In the genomic region with DNA sequence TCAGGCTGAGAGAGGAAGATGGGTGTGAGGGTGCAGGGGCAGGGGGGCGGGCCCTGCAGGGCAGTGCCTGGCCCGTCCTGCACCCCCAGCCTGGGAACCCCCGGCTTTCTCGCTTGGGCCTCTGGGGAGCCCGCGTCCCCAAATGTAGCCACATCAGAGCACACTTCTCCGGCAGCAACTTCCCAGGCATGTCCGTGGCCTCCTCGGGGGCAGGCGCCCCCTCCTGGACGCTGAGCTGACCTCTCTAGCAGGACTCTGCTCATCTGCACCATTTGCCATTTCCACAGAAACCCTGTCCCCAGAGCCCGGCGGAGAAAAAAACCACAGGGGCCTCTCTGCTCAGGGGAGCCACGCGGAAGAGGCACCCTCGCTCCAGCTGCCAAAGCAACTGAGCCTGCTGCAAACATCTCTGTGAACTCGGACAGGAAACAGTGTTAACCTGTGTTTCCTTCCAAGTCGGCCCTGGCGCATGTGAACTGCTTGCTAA, we compare ENCODE assay signal across 9 cellular contexts.
A peak's percentile ranks its signal among the peaks of the same experiment; 100 is the strongest.
DNase-seq lines count a peak whose midpoint lies in the region; ATAC-seq and TF ChIP-seq lines count a peak whose summit lies in the region.
"Had no signal": no experiment of that assay in that cellular context is flagged by ENCODE, and none has a peak within 500 bp of the region (broad histone marks: within the 10 kb centered on the region; RNA-seq: fewer than 3 reads in every experiment).

No MANE protein-coding gene starts in this region.

- H3K36me3 Mint-ChIP-seq in chondrocyte (ENCODE audit: low read depth) = peaks cover 13% of the 10 kb centered on the region
- no peaks in the 10 kb centered on the region for H3K36me3 Mint-ChIP-seq in neural crest cell (ENCODE audit: low read depth)

- no peak for TF ChIP-seq POLR2A in gastrocnemius medialis (IDR thresholded peaks at IDR 0.05)

- H3K4me1 ChIP-seq in gastrocnemius medialis = no peaks in the 10 kb centered on the region

- H3K9me3 ChIP-seq in gastrocnemius medialis = no peaks in the 10 kb centered on the region
- H3K9me3 ChIP-seq: ovary had no signal

- in situ Hi-C loops in gastrocnemius medialis (cut with MboI; ENCODE audit: low sequenced_read_pairs in 4 of 4) = no loop called here

- H3K36me3 ChIP-seq in gastrocnemius medialis = peaks cover 0 to 8% of the 10 kb centered on the region in 2 donors
- H3K36me3 ChIP-seq: ovary had no signal

- H3K9me3 Mint-ChIP-seq in chondrocyte (ENCODE audit: low read depth) = no peaks in the 10 kb centered on the region
- H3K9me3 Mint-ChIP-seq in neural crest cell = no peaks in the 10 kb centered on the region

- H3K27me3 ChIP-seq in gastrocnemius medialis = no peaks in the 10 kb centered on the region
- H3K27me3 ChIP-seq: ovary had no signal

- H3K4me1 Mint-ChIP-seq in chondrocyte (ENCODE audit: low read depth) (no peaks in the 10 kb centered on the region), neural crest cell (peaks cover 11% of the 10 kb centered on the region)

- H3K4me3 Mint-ChIP-seq in chondrocyte (ENCODE audit: unreplicated experiment) (no peak overlapping the region), neural crest cell (no peak overlapping the region)

- H3K27me3 Mint-ChIP-seq in chondrocyte (ENCODE audit: low read depth) = no peaks in the 10 kb centered on the region
- no peaks in the 10 kb centered on the region for H3K27me3 Mint-ChIP-seq in neural crest cell (ENCODE audit: low read depth)

- no peak for ATAC-seq in gastrocnemius medialis
- ATAC-seq in GM21717 (IDR thresholded peaks at IDR 0.05; ENCODE audit: unreplicated experiment) = no peak

- intact Hi-C loops in gastrocnemius medialis (cut with DNase I; ENCODE audit: low total_unique reads) = no loop called here

- TF ChIP-seq CTCF in GM12874 (IDR thresholded peaks at IDR 0.05; ENCODE audit: insufficient read depth, low read depth, low read length) (peak; percentile 80), HFF-Myc (IDR thresholded peaks at IDR 0.05; ENCODE audit: low read depth, low read length, missing control alignments) (peak; percentile 61), chondrocyte (IDR thresholded peaks at IDR 0.05) (peak; percentile 73), neural crest cell (conservative IDR thresholded peaks at IDR 0.05) (peak; percentile 60), gastrocnemius medialis (IDR thresholded peaks at IDR 0.05 in 4 of 5, conservative IDR thresholded peaks at IDR 0.05 in 1 of 5) (peak in 2 of 5 experiments; percentile 10 to 32)

- DNase-seq in HFF-Myc (ENCODE audit: extremely low read depth, low read depth) = no peak
- DNase-seq in SKM-1 (lab: John Stamatoyannopoulos, UW; ENCODE audit: unreplicated experiment) = peak; percentile 25
- DNase-seq in chondrocyte (ENCODE audit: low spot score) = no peak
- peak; percentile 31 for DNase-seq in neural crest cell (ENCODE audit: low read depth, low spot score)
- DNase-seq in gastrocnemius medialis = no peak
- no peak for DNase-seq in OCI-M1 (lab: John Stamatoyannopoulos, UW)

- no peak overlapping the region for H3K27ac Mint-ChIP-seq in chondrocyte (ENCODE audit: unreplicated experiment)
- H3K27ac Mint-ChIP-seq in neural crest cell (ENCODE audit: unreplicated experiment) = no peak overlapping the region

- H3K4me3 ChIP-seq in HFF-Myc (replicated peaks; ENCODE audit: low read depth, low read length) (no peak overlapping the region), gastrocnemius medialis (no peak overlapping the region)
- H3K4me3 ChIP-seq: ovary had no signal

- no peak overlapping the region for H3K27ac ChIP-seq in gastrocnemius medialis
- H3K27ac ChIP-seq: ovary had no signal

Comparison
In these comparisons a context has a peak if more than half of its experiments do, and no peak if none do; other contexts are left out.
1. DNase-seq: peak in SKM-1 (single experiment) and neural crest cell (single experiment); none in HFF-Myc (single experiment), chondrocyte (single experiment), gastrocnemius medialis (0 of 2) and OCI-M1 (single experiment).